15 cellular contexts compared by ENCODE assay signal in genomic region chr2:198499539-198499938, GRCh38.
DNase-seq lines count a peak whose midpoint lies in the region; ATAC-seq and TF ChIP-seq lines count a peak whose summit lies in the region.
"Had no signal": no experiment of that assay in that cellular context is flagged by ENCODE, and none has a peak within 500 bp of the region (broad histone marks: within the 10 kb centered on the region; RNA-seq: fewer than 3 reads in every experiment).

No MANE protein-coding gene starts in this region.

- CTCF ChIA-PET in naive thymus-derived CD4-positive, alpha-beta T cell (lab: Charles Lee): no interaction called here

- POLR2A ChIA-PET in naive thymus-derived CD4-positive, alpha-beta T cell (lab: Charles Lee): no interaction called here

- TF ChIP-seq CTCF in endodermal cell (conservative IDR thresholded peaks at IDR 0.05): no peak

- no peaks in the 10 kb centered on the region for H3K36me3 Mint-ChIP-seq in endodermal cell (ENCODE audit: low read depth)
- H3K36me3 Mint-ChIP-seq in naive thymus-derived CD4-positive, alpha-beta T cell: no peaks in the 10 kb centered on the region
- H3K36me3 Mint-ChIP-seq: CD14-positive monocyte; memory B cell; stimulated activated effector memory CD8-positive, alpha-beta T cell treated with anti-CD3 and anti-CD28 coated beads, Interleukin-12 subunit alpha, Interleukin-12 subunit beta, amount 100 ng/mL, for 72 hours had no signal

- H3K36me3 ChIP-seq in HUES48 (ENCODE audit: control insufficient read depth, insufficient read depth, low read length): no peaks in the 10 kb centered on the region
- no peaks in the 10 kb centered on the region for H3K36me3 ChIP-seq in endodermal cell (ENCODE audit: control insufficient read depth, insufficient read depth, low read length)
- no peaks in the 10 kb centered on the region for H3K36me3 ChIP-seq in naive thymus-derived CD4-positive, alpha-beta T cell (ENCODE audit: control insufficient read depth in 2 of 3, insufficient read depth in 3 of 3, low read length in 3 of 3)
- H3K36me3 ChIP-seq: gastrocnemius medialis had no signal

- H3K4me1 ChIP-seq in HUES48 (ENCODE audit: control insufficient read depth, insufficient read depth, low read length) (peaks cover 29% of the 10 kb centered on the region), endodermal cell (ENCODE audit: control insufficient read depth, insufficient read depth, low read length) (no peaks in the 10 kb centered on the region)
- H3K4me1 ChIP-seq in naive thymus-derived CD4-positive, alpha-beta T cell (ENCODE audit: control insufficient read depth in 2 of 2, insufficient read depth in 2 of 2, low read length in 2 of 2): no peaks in the 10 kb centered on the region
- H3K4me1 ChIP-seq: gastrocnemius medialis had no signal

- H3K4me1 Mint-ChIP-seq in endodermal cell: no peaks in the 10 kb centered on the region
- no peaks in the 10 kb centered on the region for H3K4me1 Mint-ChIP-seq in naive thymus-derived CD4-positive, alpha-beta T cell
- H3K4me1 Mint-ChIP-seq: CD14-positive monocyte; memory B cell; stimulated activated effector memory CD8-positive, alpha-beta T cell treated with anti-CD3 and anti-CD28 coated beads, Interleukin-12 subunit alpha, Interleukin-12 subunit beta, amount 100 ng/mL, for 72 hours had no signal

- 57 to 70% methylated on average over 6 of the region's 6 CpGs for WGBS in endodermal cell (ENCODE audit: insufficient coverage in 1 of 2, insufficient read length in 1 of 2), 2 experiments

- DNase-seq in AG08395 (ENCODE audit: low spot score) (peak; percentile 67), endodermal cell (peak; percentile 42), myocyte (ENCODE audit: low read depth) (peak; percentile 89), DMS153 treated with DMSO at 0.1 percent for 48 hours (lab: John Stamatoyannopoulos, UW; ENCODE audit: unreplicated experiment) (no peak), SIG-M5 (lab: John Stamatoyannopoulos, UW) (no peak), cerebellar nuclear complex (lab: John Stamatoyannopoulos, UW) (no peak)
- no peak for DNase-seq in naive thymus-derived CD4-positive, alpha-beta T cell
- DNase-seq: caudate nucleus, NCI-H1092 had no signal

- H3K27ac Mint-ChIP-seq in endodermal cell: no peak overlapping the region
- no peak overlapping the region for H3K27ac Mint-ChIP-seq in naive thymus-derived CD4-positive, alpha-beta T cell
- H3K27ac Mint-ChIP-seq: CD14-positive monocyte; memory B cell; stimulated activated effector memory CD8-positive, alpha-beta T cell treated with anti-CD3 and anti-CD28 coated beads, Interleukin-12 subunit alpha, Interleukin-12 subunit beta, amount 100 ng/mL, for 72 hours had no signal

- H3K9me3 ChIP-seq in HUES48 (ENCODE audit: control insufficient read depth, insufficient read depth, low read length) (no peaks in the 10 kb centered on the region), endodermal cell (ENCODE audit: control insufficient read depth, low read length) (no peaks in the 10 kb centered on the region)
- H3K9me3 ChIP-seq in naive thymus-derived CD4-positive, alpha-beta T cell (ENCODE audit: control insufficient read depth in 2 of 3, low read length in 3 of 3): no peaks in the 10 kb centered on the region
- H3K9me3 ChIP-seq: gastrocnemius medialis had no signal

- intact Hi-C loops in naive thymus-derived CD4-positive, alpha-beta T cell (cut with micrococcal nuclease): no loop called here

- ATAC-seq in naive thymus-derived CD4-positive, alpha-beta T cell: no peak
- ATAC-seq: stimulated activated effector memory CD8-positive, alpha-beta T cell treated with anti-CD3 and anti-CD28 coated beads, Interleukin-12 subunit alpha, Interleukin-12 subunit beta, amount 100 ng/mL, for 72 hours had no signal

- no peaks in the 10 kb centered on the region for H3K27me3 Mint-ChIP-seq in endodermal cell (ENCODE audit: insufficient read depth)
- peaks cover 0 to 10% (median 7%) of the 10 kb centered on the region in 5 donors for H3K27me3 Mint-ChIP-seq in naive thymus-derived CD4-positive, alpha-beta T cell
- H3K27me3 Mint-ChIP-seq: memory B cell had no signal

- H3K9ac ChIP-seq in HUES48 (ENCODE audit: low read depth, low read length) (no peak overlapping the region), endodermal cell (ENCODE audit: extremely low read depth, low read length, poor library complexity, severe bottlenecking) (no peak overlapping the region)

- H3K27ac ChIP-seq in HUES48 (ENCODE audit: low read depth, low read length) (peak overlapping the region; percentile 1), endodermal cell (ENCODE audit: low read depth, low read length) (no peak overlapping the region)
- H3K27ac ChIP-seq in naive thymus-derived CD4-positive, alpha-beta T cell (ENCODE audit: low read depth, low read length): no peak overlapping the region
- H3K27ac ChIP-seq: gastrocnemius medialis, HL-60 had no signal

- H3K9me3 Mint-ChIP-seq in endodermal cell: no peaks in the 10 kb centered on the region
- H3K9me3 Mint-ChIP-seq in naive thymus-derived CD4-positive, alpha-beta T cell: peaks cover 0 to 3% (median 0%) of the 10 kb centered on the region in 11 donors
- H3K9me3 Mint-ChIP-seq: CD14-positive monocyte; memory B cell; stimulated activated effector memory CD8-positive, alpha-beta T cell treated with anti-CD3 and anti-CD28 coated beads, Interleukin-12 subunit alpha, Interleukin-12 subunit beta, amount 100 ng/mL, for 72 hours had no signal

- H3K4me3 Mint-ChIP-seq in endodermal cell: no peak overlapping the region
- no peak overlapping the region for H3K4me3 Mint-ChIP-seq in naive thymus-derived CD4-positive, alpha-beta T cell
- H3K4me3 Mint-ChIP-seq: CD14-positive monocyte; memory B cell; stimulated activated effector memory CD8-positive, alpha-beta T cell treated with anti-CD3 and anti-CD28 coated beads, Interleukin-12 subunit alpha, Interleukin-12 subunit beta, amount 100 ng/mL, for 72 hours had no signal

- H3K4me3 ChIP-seq in HUES48 (ENCODE audit: low read depth, low read length) (no peak overlapping the region), endodermal cell (ENCODE audit: low read length) (no peak overlapping the region)
- no peak overlapping the region for H3K4me3 ChIP-seq in naive thymus-derived CD4-positive, alpha-beta T cell (ENCODE audit: low read length)
- H3K4me3 ChIP-seq: gastrocnemius medialis had no signal

- H3K27me3 ChIP-seq in HUES48 (ENCODE audit: control insufficient read depth, insufficient read depth, low read length) (no peaks in the 10 kb centered on the region), endodermal cell (ENCODE audit: control insufficient read depth, insufficient read depth, low read length, poor library complexity, severe bottlenecking) (no peaks in the 10 kb centered on the region)
- no peaks in the 10 kb centered on the region for H3K27me3 ChIP-seq in naive thymus-derived CD4-positive, alpha-beta T cell (ENCODE audit: control insufficient read depth in 2 of 2, insufficient read depth in 2 of 2, low read length in 2 of 2)
- H3K27me3 ChIP-seq: gastrocnemius medialis had no signal

Comparison
In these comparisons a context has a peak if more than half of its experiments do, and no peak if none do; other contexts are left out.
1. DNase-seq: peak in AG08395 (single experiment), endodermal cell (single experiment) and myocyte (single experiment); none in DMS153 treated with DMSO at 0.1 percent for 48 hours (single experiment), naive thymus-derived CD4-positive, alpha-beta T cell (0 of 9), SIG-M5 (single experiment) and cerebellar nuclear complex (0 of 2).